Comparison of ENCODE assay signal across 8 cellular contexts in genomic region chr16:90018297-90019200, GRCh38. TPM values are rescaled to one million over a fixed set of nuclear protein-coding genes. Genes with fewer than 3 reads are reported as not detected.
DNase-seq lines count a peak whose midpoint lies in the region; ATAC-seq and TF ChIP-seq lines count a peak whose summit lies in the region.

No MANE protein-coding gene starts in this region.

- H3K27me3 ChIP-seq in GM23338 (ENCODE audit: insufficient read depth) (no peaks in the 10 kb centered on the region), SJCRH30 (no peaks in the 10 kb centered on the region), esophagus muscularis mucosa (no peaks in the 10 kb centered on the region), neuronal stem cell (ENCODE audit: control insufficient read depth in 3 of 3, insufficient read depth in 3 of 3, low read depth in 1 of 3, low read length in 3 of 3) (peaks cover 0 to 62% (median 11%) of the 10 kb centered on the region in 3 experiments)

- H2AFZ ChIP-seq in GM23338 (peak overlapping the region; percentile 56; the same call in 1 of the 2 replicates), neuronal stem cell (ENCODE audit: low read length) (peak overlapping the region; percentile 92)

- H3K9me3 ChIP-seq in SJCRH30 (replicated peaks) (no peaks in the 10 kb centered on the region), esophagus muscularis mucosa (no peaks in the 10 kb centered on the region), neuronal stem cell (replicated peaks in 1 of 2; ENCODE audit: control insufficient read depth in 2 of 2, insufficient read depth in 1 of 2, low read depth in 1 of 2, low read length in 2 of 2) (no peaks in the 10 kb centered on the region)

- peak overlapping the region; percentile 71 for H2AK5ac ChIP-seq in neuronal stem cell (ENCODE audit: low read depth, low read length)

- no peak for TF ChIP-seq EP300 in esophagus muscularis mucosa (IDR thresholded peaks at IDR 0.05)

- H3K4me1 Mint-ChIP-seq in GM23338, result peaks cover 26% of the 10 kb centered on the region

- TF ChIP-seq POLR2A in esophagus muscularis mucosa (IDR thresholded peaks at IDR 0.05; ENCODE audit: low read depth), result no peak

- peak overlapping the region; percentile 89 for H3K4me2 ChIP-seq in GM23338
- H3K4me2 ChIP-seq in neuronal stem cell (ENCODE audit: insufficient read depth, low read length, poor library complexity, severe bottlenecking), result peak overlapping the region; percentile 88

- H3K4me3 ChIP-seq in GM23338 (peak overlapping the region; percentile 89), SJCRH30 (peak overlapping the region; percentile 78), esophagus muscularis mucosa (peak overlapping the region; percentile 67 to 84 (median 74)), neuronal stem cell (ENCODE audit: low read length in 2 of 2) (peak overlapping the region; percentile 24 to 89)

- H3K27ac Mint-ChIP-seq in GM23338, result no peak overlapping the region

- H3K18ac ChIP-seq in neuronal stem cell (ENCODE audit: low read length), result peak overlapping the region; percentile 97

- H2BK12ac ChIP-seq in neuronal stem cell (ENCODE audit: low read length), result no peak overlapping the region

- H3K36me3 ChIP-seq in GM23338 (ENCODE audit: insufficient read depth) (no peaks in the 10 kb centered on the region), SJCRH30 (0 out of 2 replicates have a peak, but pooled peaks cover 2% of the 10 kb centered on the region), esophagus muscularis mucosa (no peaks in the 10 kb centered on the region), neuronal stem cell (replicated peaks in 1 of 2; ENCODE audit: control insufficient read depth in 2 of 2, insufficient read depth in 2 of 2, low read length in 2 of 2) (no peaks in the 10 kb centered on the region)

- 19% methylated on average over 18 of the region's 61 CpGs for WGBS in esophagus muscularis mucosa
- no CpG with 5 or more reads among the region's 61 CpGs for WGBS in neuronal stem cell (ENCODE audit: extremely low coverage in 2 of 2, insufficient read length in 2 of 2, insufficient replicate concordance in 1 of 2), 2 donors

- no peak for TF ChIP-seq CTCF in GM23338 (conservative IDR thresholded peaks at IDR 0.05; ENCODE audit: low read depth in 2 of 2)
- no peak for TF ChIP-seq CTCF in esophagus muscularis mucosa (IDR thresholded peaks at IDR 0.05)

- no peak overlapping the region for H2BK120ac ChIP-seq in neuronal stem cell (ENCODE audit: low read depth, low read length)

- H3K9me3 Mint-ChIP-seq in GM23338, result peaks cover 3% of the 10 kb centered on the region; the same call in 1 of the 3 replicates

- H3K14ac ChIP-seq in neuronal stem cell (ENCODE audit: low read length), result peak overlapping the region; percentile 56

- DNase-seq in GM23338 (ENCODE audit: low spot score) (peak; percentile 54), SJCRH30 (peak; percentile 43 to 49), esophagus muscularis mucosa (ENCODE audit: extremely low spot score) (no peak), neuronal stem cell (ENCODE audit: low spot score) (no peak)
- no peak for DNase-seq in activated CD4-positive, CD25-positive, alpha-beta regulatory T cell (lab: John Stamatoyannopoulos, UW)

- peak overlapping the region; percentile 17 for H3K23ac ChIP-seq in neuronal stem cell (ENCODE audit: low read depth, low read length, poor library complexity)

- H3K36me3 Mint-ChIP-seq in GM23338 (ENCODE audit: low read depth), result peaks cover 15% of the 10 kb centered on the region

- no peaks in the 10 kb centered on the region for H3K9me2 ChIP-seq in GM23338 (ENCODE audit: insufficient read depth)

- peak overlapping the region; percentile 84 for H3K9ac ChIP-seq in neuronal stem cell (ENCODE audit: low read depth, low read length, poor library complexity)

- no peak overlapping the region for H4K91ac ChIP-seq in neuronal stem cell (ENCODE audit: low read depth, low read length, poor library complexity)

- peaks cover 2% of the 10 kb centered on the region for H3K79me1 ChIP-seq in neuronal stem cell (ENCODE audit: low read depth, low read length)

- peak overlapping the region; percentile 53 for H3K4ac ChIP-seq in neuronal stem cell (ENCODE audit: low read length)

- H3K4me3 Mint-ChIP-seq in GM23338, result peak overlapping the region; percentile 85

- H3K79me2 ChIP-seq in GM23338 (replicated peaks; ENCODE audit: insufficient read depth), result peaks cover 25% of the 10 kb centered on the region

- peaks cover 12% of the 10 kb centered on the region for H4K20me1 ChIP-seq in GM23338 (replicated peaks; ENCODE audit: insufficient read depth)

- no peak overlapping the region for H4K8ac ChIP-seq in neuronal stem cell (ENCODE audit: low read depth, low read length)

- H3K4me1 ChIP-seq in GM23338 (ENCODE audit: insufficient read depth) (peaks cover 31% of the 10 kb centered on the region), SJCRH30 (peaks cover 17% of the 10 kb centered on the region), esophagus muscularis mucosa (peaks cover 14 to 44% (median 40%) of the 10 kb centered on the region in 4 donors), neuronal stem cell (ENCODE audit: control insufficient read depth in 2 of 2, insufficient read depth in 1 of 2, low read depth in 1 of 2, low read length in 2 of 2) (peaks cover 8 to 20% of the 10 kb centered on the region in 2 donors)

- H3K27me3 Mint-ChIP-seq in GM23338 (ENCODE audit: insufficient read depth, low read depth, poor library complexity), result peaks cover 20% of the 10 kb centered on the region

- H3F3A ChIP-seq in GM23338 (replicated peaks; ENCODE audit: low read depth), result peaks cover 41% of the 10 kb centered on the region

- H3K27ac ChIP-seq in GM23338 (ENCODE audit: low read depth) (no peak overlapping the region), SJCRH30 (peak overlapping the region; percentile 30; the same call in 1 of the 2 replicates), esophagus muscularis mucosa (replicated peaks in 1 of 4) (peak overlapping the region in 1 of 4 donors; percentile 37), neuronal stem cell (replicated peaks; ENCODE audit: low read length) (no peak overlapping the region)

- H2BK15ac ChIP-seq in neuronal stem cell (ENCODE audit: low read length), result peak overlapping the region; percentile 97

- ATAC-seq in GM23338, result peak; percentile 32
- ATAC-seq in HG03354 (IDR thresholded peaks at IDR 0.05; ENCODE audit: poor library complexity, severe bottlenecking, unreplicated experiment), result no peak
- no peak for ATAC-seq in GM18520 (IDR thresholded peaks at IDR 0.05; ENCODE audit: unreplicated experiment)
- ATAC-seq in HG02588 (IDR thresholded peaks at IDR 0.05; ENCODE audit: unreplicated experiment), result no peak

- intact Hi-C loops in esophagus muscularis mucosa (cut with DNase I), result no loop called here

- peak overlapping the region; percentile 53 for H2BK5ac ChIP-seq in neuronal stem cell (ENCODE audit: low read length)

TF ChIP-seq in GM23338, 12 proteins besides CTCF, POLR2A, EP300 and RAD21 (continues in another document):
- TF ChIP-seq NANOG (IDR thresholded peaks at IDR 0.05; ENCODE audit: borderline replicate concordance), result no peak
- TF ChIP-seq EZH2 (IDR thresholded peaks at IDR 0.05; ENCODE audit: low read depth, unreplicated experiment), result no peak
- TF ChIP-seq CREB1 (CRISPR knock-in tag; IDR thresholded peaks at IDR 0.05; ENCODE audit: low read depth), result no peak
- TF ChIP-seq JUNB (IDR thresholded peaks at IDR 0.05; ENCODE audit: unreplicated experiment), result no peak

RNA-seq across cellular contexts. Expression of gene DBNDD1, which starts 0.7 kb away (rescaled TPM):
- total RNA-seq in GM23338 (2014; rRNA removed; shearing (Covaris generic)), result 69.2 and 90.8 TPM in 2 replicates
- 62.5 and 63.3 TPM in 2 replicates for polyA plus RNA-seq in GM23338 (2016; fragmentation: Nextera tagmentation; extraction: Ambion mirVana)
- 13.5 and 14.4 TPM in 2 replicates for total RNA-seq in SJCRH30 (2014; rRNA removed; shearing (Covaris generic))
- total RNA-seq in esophagus muscularis mucosa, result 10 to 100 TPM in 1 of 4 donors, 1 to 10 TPM in 3; 2.1 to 14.3 (median 5.1) TPM
- polyA plus RNA-seq in neuronal stem cell (2013, experiment 1 of 2), result 35.6 TPM
- polyA plus RNA-seq in neuronal stem cell (2013, experiment 2 of 2), result 34.0 TPM

RNA-seq across cellular contexts. Expression of gene PRDM7, which starts 58.6 kb away (rescaled TPM):
- not detected in 2 replicates for total RNA-seq in GM23338 (2014; rRNA removed; shearing (Covaris generic))
- polyA plus RNA-seq in GM23338 (2016; fragmentation: Nextera tagmentation; extraction: Ambion mirVana), result 0.08 TPM in 1 of 2 replicates, not detected in the other
- total RNA-seq in SJCRH30 (2014; rRNA removed; shearing (Covaris generic)), result not detected in 2 replicates
- not detected for total RNA-seq in esophagus muscularis mucosa
- not detected for polyA plus RNA-seq in neuronal stem cell (2013, experiment 1 of 2)
- polyA plus RNA-seq in neuronal stem cell (2013, experiment 2 of 2), result 0.01 TPM

Comparison
In these comparisons a context has a peak if more than half of its experiments do, and no peak if none do; other contexts are left out.
1. DNase-seq: peak in GM23338 (single experiment) and SJCRH30 (2 of 2); none in esophagus muscularis mucosa (single experiment), neuronal stem cell (single experiment) and activated CD4-positive, CD25-positive, alpha-beta regulatory T cell (0 of 4).
2. Peak in every context shown above with its lines, with median percentiles within 50 percentile points of each other: H3K4me3 ChIP-seq.